ENCODE assay signal across 26 cellular contexts in genomic region chr16:70157105-70157476, GRCh38. TPM values are rescaled to one million over a fixed set of nuclear protein-coding genes. Genes with fewer than 3 reads are reported as not detected.
A peak's percentile ranks its signal among the peaks of the same experiment; 100 is the strongest.
DNase-seq lines count a peak whose midpoint lies in the region; ATAC-seq, FAIRE-seq and TF ChIP-seq lines count a peak whose summit lies in the region.
"Had no signal": no experiment of that assay in that cellular context is flagged by ENCODE, and none has a peak within 500 bp of the region (broad histone marks: within the 10 kb centered on the region; RNA-seq: fewer than 3 reads in every experiment).

No MANE protein-coding gene starts in this region.

- DNase-seq in cardiac septum (ENCODE audit: low spot score): peak; percentile 68
- DNase-seq in Right ventricle myocardium superior: no peak
- no peak for DNase-seq in WTC11 (ENCODE audit: low spot score)
- peak; percentile 93 for DNase-seq in mesenteric fat pad (ENCODE audit: low spot score)
- DNase-seq in urothelium cell line (ENCODE audit: low spot score): no peak
- DNase-seq: activated CD4-positive, alpha-beta T cell treated with anti-CD3 and anti-CD28 coated beads, Interleukin-2, amount 50 U/mL, for 4 hours; activated naive CD4-positive, alpha-beta T cell treated with Interleukin-2 at 50 U/mL for 16 hours; dermis blood vessel endothelial cell; heart left ventricle; IMR-90; left ventricle myocardium inferior; NCI-H2081; NCI-H510A treated with DMSO at 0.1 percent for 48 hours; NK-92 treated with Interleukin-12 subunit alpha and Interleukin-12 subunit beta, amount 100 ng/mL, for 24 hours; stimulated activated CD4-positive, alpha-beta T cell treated with anti-CD3 and anti-CD28 coated beads, Interleukin-4, amount 100 ng/mL, for 1 hour; stimulated activated naive CD8-positive, alpha-beta T cell treated with anti-CD3 and anti-CD28 coated beads, Interleukin-15, amount 100 ng/mL, for 72 hours; trophoblast cell; WERI-Rb-1 had no signal

- H3K36me3 Mint-ChIP-seq in WTC11: peaks cover 21% of the 10 kb centered on the region

- H3K27me3 Mint-ChIP-seq in WTC11 (ENCODE audit: low read depth): no peaks in the 10 kb centered on the region
- H3K27me3 Mint-ChIP-seq: stimulated activated naive CD8-positive, alpha-beta T cell treated with anti-CD3 and anti-CD28 coated beads, Interleukin-15, amount 100 ng/mL, for 72 hours had no signal

- TF ChIP-seq CTCF in WTC11 (IDR thresholded peaks at IDR 0.05): no peak

- no peak overlapping the region for H3K4me3 Mint-ChIP-seq in WTC11
- H3K4me3 Mint-ChIP-seq: neural crest cell; stimulated activated naive CD8-positive, alpha-beta T cell treated with anti-CD3 and anti-CD28 coated beads, Interleukin-15, amount 100 ng/mL, for 72 hours had no signal

- peak; percentile 61 for FAIRE-seq in urothelium cell line (lab: Jason Lieb, UNC)
- FAIRE-seq: GM12892, H54 had no signal

- CTCF ChIA-PET in WTC11 (lab: Charles Lee): no interaction called here

- peak overlapping the region; percentile 29 for H3K27ac Mint-ChIP-seq in WTC11

- no peaks in the 10 kb centered on the region for H3K4me1 Mint-ChIP-seq in WTC11
- H3K4me1 Mint-ChIP-seq: stimulated activated naive CD8-positive, alpha-beta T cell treated with anti-CD3 and anti-CD28 coated beads, Interleukin-15, amount 100 ng/mL, for 72 hours had no signal

- no peaks in the 10 kb centered on the region for H3K9me3 Mint-ChIP-seq in WTC11
- H3K9me3 Mint-ChIP-seq: neural crest cell; stimulated activated naive CD8-positive, alpha-beta T cell treated with anti-CD3 and anti-CD28 coated beads, Interleukin-15, amount 100 ng/mL, for 72 hours had no signal

- POLR2A ChIA-PET in WTC11 (lab: Charles Lee): no interaction called here

- intact Hi-C loops in cardiac septum (cut with DNase I): loop anchor here (10.0 kb wide), 1 partner anchor 118 kb away; no protein-coding TSS in a partner anchor
- intact Hi-C loops in Right ventricle myocardium superior (cut with DNase I): no loop called here

- ATAC-seq in Right ventricle myocardium superior (ENCODE audit: poor library complexity) (no peak), WTC11 (no peak), GM21360 (IDR thresholded peaks at IDR 0.05; ENCODE audit: unreplicated experiment) (no peak), GM19452 (IDR thresholded peaks at IDR 0.05; ENCODE audit: unreplicated experiment) (no peak), GM21423 (IDR thresholded peaks at IDR 0.05; ENCODE audit: unreplicated experiment) (no peak)
- ATAC-seq: heart left ventricle; stimulated activated naive CD8-positive, alpha-beta T cell treated with anti-CD3 and anti-CD28 coated beads, Interleukin-15, amount 100 ng/mL, for 72 hours had no signal

TF ChIP-seq in WTC11, 78 proteins besides CTCF, POLR2A, EP300 and RAD21:
- TF ChIP-seq ZNF138 (CRISPR knock-in tag; conservative IDR thresholded peaks at IDR 0.05) (no peak), USF2 (CRISPR knock-in tag; IDR thresholded peaks at IDR 0.05) (no peak), ZNF263 (CRISPR knock-in tag; IDR thresholded peaks at IDR 0.05; ENCODE audit: low read depth) (no peak), ZBTB21 (CRISPR knock-in tag; IDR thresholded peaks at IDR 0.05; ENCODE audit: borderline replicate concordance) (no peak), E2F5 (CRISPR knock-in tag; IDR thresholded peaks at IDR 0.05) (no peak), TEAD4 (CRISPR knock-in tag; IDR thresholded peaks at IDR 0.05) (no peak), IRF2 (CRISPR knock-in tag; IDR thresholded peaks at IDR 0.05; ENCODE audit: borderline replicate concordance, low read depth) (no peak), SOX15 (CRISPR knock-in tag; IDR thresholded peaks at IDR 0.05) (no peak), SMAD4 (CRISPR knock-in tag; IDR thresholded peaks at IDR 0.05) (no peak)

RNA-seq across cellular contexts. Expression of gene CLEC18C, which starts 16.5 kb away (rescaled TPM):
- 0.11 TPM for total RNA-seq in cardiac septum
- total RNA-seq in Right ventricle myocardium superior: not detected
- total RNA-seq in WTC11 (2021): 0.11 to 0.48 TPM (median 0.18 TPM) in 3 replicates
- not detected for total RNA-seq in mesenteric fat pad
- total RNA-seq: dermis blood vessel endothelial cell, IMR-90, left ventricle myocardium inferior, pulmonary artery endothelial cell, SK-MEL-5 had no signal

RNA-seq across cellular contexts. Expression of gene PDPR, which starts 43.0 kb away (rescaled TPM):
- total RNA-seq in cardiac septum (22.5 TPM), Right ventricle myocardium superior (19.8 TPM), WTC11 (2021) (27.8 to 30.3 TPM (median 28.5 TPM) in 3 replicates), mesenteric fat pad (33.5 TPM)

Comparison
In these comparisons a context has a peak if more than half of its experiments do, and no peak if none do; other contexts are left out.
1. DNase-seq: peak in cardiac septum (single experiment) and mesenteric fat pad (single experiment); none in Right ventricle myocardium superior (single experiment), WTC11 (single experiment) and urothelium cell line (single experiment).